In the genomic region with DNA sequence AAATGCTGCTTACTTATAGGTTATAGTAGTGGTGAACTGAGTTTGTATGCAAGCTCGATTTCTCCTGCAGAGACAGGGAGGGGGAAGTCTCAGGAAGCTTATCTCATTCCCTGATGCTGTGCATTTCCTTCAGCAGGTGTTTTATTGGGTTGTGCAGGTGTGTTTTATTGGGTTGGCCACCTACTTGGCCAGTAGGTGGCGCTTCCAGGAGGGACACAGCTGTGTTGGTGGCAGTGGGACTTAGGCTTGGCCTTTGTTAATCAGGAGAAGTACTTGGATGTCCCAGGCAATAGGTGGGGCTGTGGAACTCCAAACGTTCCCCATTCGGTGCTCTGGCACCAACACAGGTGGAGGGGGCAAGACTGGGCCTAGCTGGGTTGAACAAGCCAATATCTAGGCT, we compare ENCODE assay signal across 14 cellular contexts.
DNase-seq lines count a peak whose midpoint lies in the region; ATAC-seq and TF ChIP-seq lines count a peak whose summit lies in the region.
"Had no signal": no experiment of that assay in that cellular context is flagged by ENCODE, and none has a peak within 500 bp of the region (broad histone marks: within the 10 kb centered on the region; RNA-seq: fewer than 3 reads in every experiment).

No MANE protein-coding gene starts in this region.

- POLR2A ChIA-PET in PC-3 (lab: Charles Lee; ENCODE audit: unreplicated experiment): no interaction called here

- H3K9me3 Mint-ChIP-seq in Calu3 (ENCODE audit: low read depth, unreplicated experiment): no peaks in the 10 kb centered on the region
- H3K9me3 Mint-ChIP-seq: activated T-cell treated with anti-CD3 and anti-CD28 coated beads, Interleukin-2, amount 50 U/mL, for 4 hours had no signal

- DNase-seq in Calu3 (no peak), PC-3 (peak; percentile 57), iPS-NIHi11 (ENCODE audit: low spot score) (peak; percentile 47), epidermal melanocyte (ENCODE audit: insufficient read length, low spot score) (no peak), EL (no peak), SHP77 treated with DMSO at 0.1 percent for 48 hours (lab: John Stamatoyannopoulos, UW) (no peak), ascending aorta (ENCODE audit: low spot score in 2 of 2) (no peak)
- DNase-seq: activated T-cell treated with anti-CD3 and anti-CD28 coated beads, Interleukin-2, amount 50 U/mL, for 4 hours; CD8-positive, alpha-beta memory T cell; cerebellar nuclear complex; NCI-H446 treated with DMSO at 0.1 percent for 48 hours; stimulated activated CD8-positive, alpha-beta memory T cell treated with anti-CD3 and anti-CD28 coated beads, Interleukin-4, amount 100 ng/mL, for 48 hours; T-helper 9 cell had no signal

- no peaks in the 10 kb centered on the region for H3K9me2 ChIP-seq in PC-3 (replicated peaks; ENCODE audit: low read length)

- H3K27me3 ChIP-seq in PC-3 (ENCODE audit: low read length) (no peaks in the 10 kb centered on the region), ascending aorta (no peaks in the 10 kb centered on the region)

- ATAC-seq in GM18867 (IDR thresholded peaks at IDR 0.05; ENCODE audit: unreplicated experiment): peak; percentile 68
- peak; percentile 27; the same call in 1 of the 2 replicates for ATAC-seq in PC-3
- ATAC-seq: activated T-cell treated with anti-CD3 and anti-CD28 coated beads, Interleukin-2, amount 50 U/mL, for 4 hours had no signal

- H3K27me3 Mint-ChIP-seq in Calu3 (ENCODE audit: unreplicated experiment): no peaks in the 10 kb centered on the region
- H3K27me3 Mint-ChIP-seq: CD8-positive, alpha-beta memory T cell had no signal

- BruUV-seq in Calu3 (replicated peaks; lab: Mats Ljungman, UMichigan) (no TSS peak), PC-3 (replicated peaks; lab: Mats Ljungman, UMichigan) (no TSS peak)

- no peaks in the 10 kb centered on the region for H3K4me1 ChIP-seq in PC-3 (ENCODE audit: insufficient read depth, low read length)
- H3K4me1 ChIP-seq in ascending aorta: no peaks in the 10 kb centered on the region

- no peaks in the 10 kb centered on the region for H3K36me3 Mint-ChIP-seq in Calu3 (ENCODE audit: insufficient read depth, unreplicated experiment)
- H3K36me3 Mint-ChIP-seq: CD8-positive, alpha-beta memory T cell had no signal

- no peak overlapping the region for H3K27ac Mint-ChIP-seq in Calu3 (ENCODE audit: unreplicated experiment)
- H3K27ac Mint-ChIP-seq: CD8-positive, alpha-beta memory T cell had no signal

- no peak overlapping the region for H3K27ac ChIP-seq in PC-3 (ENCODE audit: low read length)
- no peak overlapping the region for H3K27ac ChIP-seq in ascending aorta

- H3K4me3 ChIP-seq in PC-3 (ENCODE audit: low read length): no peak overlapping the region
- H3K4me3 ChIP-seq in ascending aorta: no peak overlapping the region

- intact Hi-C loops in Calu3 (cut with micrococcal nuclease; ENCODE audit: unreplicated experiment) (no loop called here), PC-3 (cut with micrococcal nuclease) (no loop called here), ascending aorta (cut with DNase I) (no loop called here)

- H3K36me3 ChIP-seq in PC-3 (ENCODE audit: low read depth, low read length) (no peaks in the 10 kb centered on the region), ascending aorta (no peaks in the 10 kb centered on the region)

- CTCF ChIA-PET in Calu3 (lab: Charles Lee) (no interaction called here), PC-3 (lab: Charles Lee) (no interaction called here)

- H3K4me3 Mint-ChIP-seq in Calu3 (ENCODE audit: low read depth, unreplicated experiment): no peak overlapping the region
- H3K4me3 Mint-ChIP-seq: activated T-cell treated with anti-CD3 and anti-CD28 coated beads, Interleukin-2, amount 50 U/mL, for 4 hours; CD8-positive, alpha-beta memory T cell had no signal

- TF ChIP-seq CTCF in Calu3 (IDR thresholded peaks at IDR 0.05; ENCODE audit: unreplicated experiment) (peak; percentile 21), PC-3 (conservative IDR thresholded peaks at IDR 0.05; ENCODE audit: low read depth, low read length) (peak; percentile 69), ascending aorta (IDR thresholded peaks at IDR 0.05) (no peak)

- no peak overlapping the region for H3K4me2 ChIP-seq in PC-3 (ENCODE audit: low read length)

- no peaks in the 10 kb centered on the region for H3K79me2 ChIP-seq in PC-3 (ENCODE audit: low read length)

- H3F3A ChIP-seq in PC-3 (ENCODE audit: low read length, unreplicated experiment): no peaks in the 10 kb centered on the region

- no peak overlapping the region for H2AFZ ChIP-seq in PC-3 (ENCODE audit: low read length)

- H4K20me1 ChIP-seq in PC-3 (ENCODE audit: low read length): no peaks in the 10 kb centered on the region

- no peak overlapping the region for H3K9ac ChIP-seq in PC-3 (ENCODE audit: low read length)

- H3K9me3 ChIP-seq in PC-3 (ENCODE audit: low read length) (no peaks in the 10 kb centered on the region), ascending aorta (no peaks in the 10 kb centered on the region)

- H3K4me1 Mint-ChIP-seq in Calu3 (ENCODE audit: low read depth, unreplicated experiment): no peaks in the 10 kb centered on the region
- H3K4me1 Mint-ChIP-seq: CD8-positive, alpha-beta memory T cell had no signal

Comparison
In these comparisons a context has a peak if more than half of its experiments do, and no peak if none do; other contexts are left out.
1. DNase-seq: peak in PC-3 (single experiment) and iPS-NIHi11 (single experiment); none in Calu3 (single experiment), epidermal melanocyte (single experiment), EL (single experiment), SHP77 treated with DMSO at 0.1 percent for 48 hours (single experiment) and ascending aorta (0 of 2).
2. CTCF ChIP-seq: peak in Calu3 (single experiment) and PC-3 (single experiment); none in ascending aorta (0 of 3).